26 cellular contexts compared by ENCODE assay signal in genomic region chr16:71568541-71568940, GRCh38. TPM values are rescaled to one million over a fixed set of nuclear protein-coding genes. Genes with fewer than 3 reads are reported as not detected.
DNase-seq lines count a peak whose midpoint lies in the region; ATAC-seq, FAIRE-seq and TF ChIP-seq lines count a peak whose summit lies in the region.
"Had no signal": no experiment of that assay in that cellular context is flagged by ENCODE, and none has a peak within 500 bp of the region (broad histone marks: within the 10 kb centered on the region; RNA-seq: fewer than 3 reads in every experiment).

No MANE protein-coding gene starts in this region.

- CTCF ChIA-PET in HepG2 (lab: Yijun Ruan, JAX; ENCODE audit: low intra/inter-chr PET ratio, low total read pairs) = no interaction called here

- no peak overlapping the region for H2AFZ ChIP-seq in HepG2 (ENCODE audit: low read length)

- DNase-seq in HepG2 (ENCODE audit: low spot score) (no peak), choroid plexus epithelial cell (ENCODE audit: low read depth) (peak; percentile 68), GM12892 (ENCODE audit: insufficient read length) (no peak)
- DNase-seq: CD4-positive, alpha-beta memory T cell; DMS53; EL; IMR-90; Kasumi-1; MM.1S; NCI-H1092; NCI-H1436 treated with DMSO at 0.1 percent for 48 hours; NCI-H2029; NCI-H526 had no signal

- ATAC-seq in HepG2 = no peak
- no peak for ATAC-seq in HG03565 (IDR thresholded peaks at IDR 0.05; ENCODE audit: unreplicated experiment)
- ATAC-seq in HG02885 (IDR thresholded peaks at IDR 0.05; ENCODE audit: poor library complexity, unreplicated experiment) = no peak
- ATAC-seq: GM12878, Panc1 had no signal

- peaks cover 0 to 67% (median 32%) of the 10 kb centered on the region in 4 donors for H3K4me1 ChIP-seq in liver (ENCODE audit: control insufficient read depth in 4 of 4, insufficient read depth in 4 of 4, low read length in 3 of 4)
- peaks cover 66% of the 10 kb centered on the region for H3K4me1 ChIP-seq in HepG2 (ENCODE audit: insufficient read depth, low read length)
- H3K4me1 ChIP-seq: SJSA1 had no signal

- H3K9me3 Mint-ChIP-seq in nephron = no peaks in the 10 kb centered on the region

- H3K9ac ChIP-seq in liver (ENCODE audit: low read depth in 1 of 2, low read length in 2 of 2) (peak overlapping the region in 1 of 2 donors; percentile 36), HepG2 (ENCODE audit: insufficient read depth, low read depth, low read length) (no peak overlapping the region)

- H3K36me3 Mint-ChIP-seq in nephron (ENCODE audit: low read depth) = no peaks in the 10 kb centered on the region

- peaks cover 0 to 40% (median 15%) of the 10 kb centered on the region in 4 donors for H3K36me3 ChIP-seq in liver (ENCODE audit: control insufficient read depth in 4 of 4, insufficient read depth in 3 of 4, low read depth in 1 of 4, low read length in 3 of 4)
- H3K36me3 ChIP-seq in HepG2 (replicated peaks in 1 of 2; ENCODE audit: control insufficient read depth in 1 of 2, insufficient read depth in 2 of 2, low read length in 2 of 2) = no peaks in the 10 kb centered on the region; a peak in 1 of 5 replicates
- H3K36me3 ChIP-seq: SJSA1 had no signal

- TF ChIP-seq POLR2A in HepG2 (IDR thresholded peaks at IDR 0.05; ENCODE audit: insufficient read depth in 1 of 2, low read depth in 2 of 2, low read length in 2 of 2) = no peak
- no peak for TF ChIP-seq POLR2A in GM12892 (IDR thresholded peaks at IDR 0.05; ENCODE audit: low read depth, low read length)

- H3K4me3 ChIP-seq in liver (ENCODE audit: low read depth in 1 of 3, low read length in 3 of 3) = no peak overlapping the region
- no peak overlapping the region for H3K4me3 ChIP-seq in HepG2 (replicated peaks in 1 of 3; ENCODE audit: insufficient read depth in 1 of 3, low read depth in 2 of 3, low read length in 3 of 3)
- no peak overlapping the region for H3K4me3 ChIP-seq in choroid plexus epithelial cell (ENCODE audit: low read depth, low read length)
- H3K4me3 ChIP-seq: GM12878, SJSA1 had no signal

- no peak for TF ChIP-seq CTCF in liver (IDR thresholded peaks at IDR 0.05; ENCODE audit: low read depth, low read length, missing input control)
- TF ChIP-seq CTCF in HepG2 (CRISPR knock-in tag; IDR thresholded peaks at IDR 0.05) = no peak
- TF ChIP-seq CTCF in choroid plexus epithelial cell (conservative IDR thresholded peaks at IDR 0.05; ENCODE audit: low read depth, low read length) = no peak
- TF ChIP-seq CTCF in nephron (IDR thresholded peaks at IDR 0.05; ENCODE audit: unreplicated experiment in 3 of 3) = no peak

- in situ Hi-C loops in HepG2 (cut with HindIII; ENCODE audit: extremely low pct_ligation_motif_present, low pct_unique_long_range_greater_than_20kb) = loop anchor here (5.0 kb wide), 1 partner anchor 39 kb away; no protein-coding TSS in a partner anchor

- no peaks in the 10 kb centered on the region for H3K9me3 ChIP-seq in liver (ENCODE audit: control insufficient read depth in 4 of 4, low read length in 3 of 4)
- H3K9me3 ChIP-seq in HepG2 (ENCODE audit: low read length) = no peaks in the 10 kb centered on the region

- H3K4me1 Mint-ChIP-seq in nephron = peaks cover 21% of the 10 kb centered on the region

- WGBS in liver = 17% methylated on average over 4 of the region's 4 CpGs
- 95% methylated on average over 4 of the region's 4 CpGs for WGBS in HepG2 (ENCODE audit: low lambda C conversion rate)

- TF ChIP-seq RAD21 in liver (IDR thresholded peaks at IDR 0.05) = no peak
- no peak for TF ChIP-seq RAD21 in HepG2 (CRISPR knock-in tag; IDR thresholded peaks at IDR 0.05)

- no peaks in the 10 kb centered on the region for H3K79me2 ChIP-seq in HepG2 (ENCODE audit: insufficient read depth, low read length)

- no TSS peak for BruUV-seq in HepG2 (replicated peaks; lab: Mats Ljungman, UMichigan)

- H3K27ac ChIP-seq in liver (ENCODE audit: low read depth in 1 of 2, low read length in 2 of 2) (peak overlapping the region; percentile 54 to 95), HepG2 (ENCODE audit: extremely low read length, insufficient read depth, low read length) (no peak overlapping the region)
- H3K27ac ChIP-seq: HL-60, SJSA1 had no signal

- H3K4me2 ChIP-seq in HepG2 (ENCODE audit: low read depth, low read length) = no peak overlapping the region

- peak overlapping the region in 1 of 3 experiments; percentile 7 for H3K4me3 Mint-ChIP-seq in nephron
- H3K4me3 Mint-ChIP-seq: CD4-positive, alpha-beta memory T cell had no signal

- no peak for FAIRE-seq in HepG2 (lab: Jason Lieb, UNC)
- no peak for FAIRE-seq in GM12892 (lab: Jason Lieb, UNC)
- FAIRE-seq: A204.1, GM12878, GM18507, H1 had no signal

- H3K27me3 ChIP-seq in liver (ENCODE audit: control insufficient read depth in 4 of 4, insufficient read depth in 4 of 4, low read length in 3 of 4) (no peaks in the 10 kb centered on the region), HepG2 (ENCODE audit: control insufficient read depth in 1 of 2, insufficient read depth in 2 of 2, low read length in 2 of 2) (no peaks in the 10 kb centered on the region; a peak in 1 of 5 replicates)

- H3K27me3 Mint-ChIP-seq in nephron (ENCODE audit: low read depth) = peaks cover 6% of the 10 kb centered on the region

- POLR2A ChIA-PET in HepG2 (lab: Yijun Ruan, JAX) = no interaction called here

- H4K20me1 ChIP-seq in HepG2 (ENCODE audit: insufficient read depth, low read length) = no peaks in the 10 kb centered on the region

- intact Hi-C loops in HepG2 (cut with micrococcal nuclease; ENCODE audit: unreplicated experiment) = no loop called here

- TF ChIP-seq EP300 in HepG2 (IDR thresholded peaks at IDR 0.05; ENCODE audit: low read depth in 2 of 2, low read length in 2 of 2) = no peak
- no peak for TF ChIP-seq EP300 in HepG2 (CRISPR knock-in tag; IDR thresholded peaks at IDR 0.05; ENCODE audit: borderline replicate concordance)

- peak overlapping the region in 2 of 3 experiments; percentile 49 to 50 for H3K27ac Mint-ChIP-seq in nephron
- H3K27ac Mint-ChIP-seq: CD4-positive, alpha-beta memory T cell had no signal

RNA-seq across cellular contexts. Expression of gene TAT, which starts 8.4 kb away (rescaled TPM):
- total RNA-seq in liver = 100 to 1,000 TPM in 1 of 2 donors, 10 to 100 TPM in 1; 10.6 to 484 TPM
- 100 to 1,000 TPM; 382 to 540 TPM for polyA plus RNA-seq in liver
- total RNA-seq in HepG2 (2016; rRNA removed; fragmentation: Illumina TruSeq; extraction: Trizol) = 1.6 and 2.2 TPM in 2 replicates
- 0.44 and 0.51 TPM in 2 replicates for total RNA-seq in HepG2 (2016; cell fraction: cytosol; rRNA removed; fragmentation: Illumina TruSeq; extraction: Trizol; ENCODE audit: low read depth)
- 2.0 and 2.3 TPM in 2 replicates for total RNA-seq in HepG2 (2016; cell fraction: insoluble cytoplasmic fraction; rRNA removed; fragmentation: Illumina TruSeq; extraction: Trizol)
- total RNA-seq in HepG2 (2016; cell fraction: membrane; rRNA removed; fragmentation: Illumina TruSeq; extraction: Trizol) = 0.83 and 1.1 TPM in 2 replicates
- total RNA-seq in HepG2 (2016; cell fraction: nucleus; rRNA removed; fragmentation: Illumina TruSeq; extraction: Trizol) = 1.4 and 2.1 TPM in 2 replicates
- polyA plus RNA-seq in HepG2 (2011; rRNA removed) = 5.8 and 6.5 TPM in 2 replicates
- 5.1 and 6.4 TPM in 2 replicates for polyA plus RNA-seq in HepG2 (2011; cell fraction: cytosol; rRNA removed)
- polyA plus RNA-seq in HepG2 (2011; cell fraction: nucleus; rRNA removed) = 3.5 and 4.3 TPM in 2 replicates
- 6.1 TPM in 2 replicates for polyA plus RNA-seq in HepG2 (2012)
- 0.08 and 0.17 TPM in 2 replicates for polyA plus RNA-seq in HepG2 (2016; cell fraction: cytosol; fragmentation: Illumina TruSeq; extraction: Trizol; ENCODE audit: low read depth)
- polyA plus RNA-seq in HepG2 (2016; cell fraction: insoluble cytoplasmic fraction; fragmentation: Illumina TruSeq; extraction: Trizol; ENCODE audit: low read depth) = 2.8 and 3.4 TPM in 2 replicates
- 0.38 and 0.55 TPM in 2 replicates for polyA plus RNA-seq in HepG2 (2016; cell fraction: membrane; fragmentation: Illumina TruSeq; extraction: Trizol; ENCODE audit: low read depth)
- 1.9 and 2.0 TPM in 2 replicates for polyA plus RNA-seq in HepG2 (2016; cell fraction: nucleus; fragmentation: Illumina TruSeq; extraction: Trizol; ENCODE audit: insufficient read depth, low read depth)
- polyA minus RNA-seq in HepG2 (2011; rRNA and poly(A)+ RNA removed; ENCODE audit: low replicate concordance) = 9.0 TPM in 1 of 2 replicates, not detected in the other
- 3.4 and 3.8 TPM in 2 replicates for polyA minus RNA-seq in HepG2 (2011; cell fraction: cytosol; rRNA and poly(A)+ RNA removed)
- polyA minus RNA-seq in HepG2 (2011; cell fraction: nucleus; rRNA and poly(A)+ RNA removed) = 7.1 and 9.9 TPM in 2 replicates
- 0.11 TPM for polyA plus RNA-seq in GM12892 (2012; ENCODE audit: missing spikeins)
- total RNA-seq: CD4-positive, alpha-beta memory T cell; H1; HT1080; IMR-90; SJSA1 had no signal
- polyA plus RNA-seq: BJ; CD4-positive, alpha-beta memory T cell; IMR-90 had no signal

RNA-seq across cellular contexts. Expression of gene CHST4, which starts 42.3 kb away (rescaled TPM):
- total RNA-seq in liver = 10 to 100 TPM in 1 of 2 donors, under 1 TPM in 1; 0.09 to 14.3 TPM
- 10 to 100 TPM in 1 of 2 donors, 1 to 10 TPM in 1; 3.8 to 10.5 TPM for polyA plus RNA-seq in liver
- total RNA-seq in HepG2 (2016; rRNA removed; fragmentation: Illumina TruSeq; extraction: Trizol) = not detected in 2 replicates
- total RNA-seq in HepG2 (2016; cell fraction: cytosol; rRNA removed; fragmentation: Illumina TruSeq; extraction: Trizol; ENCODE audit: low read depth) = not detected in 2 replicates
- total RNA-seq in HepG2 (2016; cell fraction: insoluble cytoplasmic fraction; rRNA removed; fragmentation: Illumina TruSeq; extraction: Trizol) = not detected in 2 replicates
- not detected in 2 replicates for total RNA-seq in HepG2 (2016; cell fraction: membrane; rRNA removed; fragmentation: Illumina TruSeq; extraction: Trizol)
- total RNA-seq in HepG2 (2016; cell fraction: nucleus; rRNA removed; fragmentation: Illumina TruSeq; extraction: Trizol) = not detected in 2 replicates
- polyA plus RNA-seq in HepG2 (2011; rRNA removed) = not detected in 2 replicates
- not detected in 2 replicates for polyA plus RNA-seq in HepG2 (2011; cell fraction: cytosol; rRNA removed)
- polyA plus RNA-seq in HepG2 (2011; cell fraction: nucleus; rRNA removed) = not detected in 2 replicates
- polyA plus RNA-seq in HepG2 (2012) = not detected in 2 replicates
- polyA plus RNA-seq in HepG2 (2016; cell fraction: cytosol; fragmentation: Illumina TruSeq; extraction: Trizol; ENCODE audit: low read depth) = not detected in 2 replicates
- not detected in 2 replicates for polyA plus RNA-seq in HepG2 (2016; cell fraction: insoluble cytoplasmic fraction; fragmentation: Illumina TruSeq; extraction: Trizol; ENCODE audit: low read depth)
- polyA plus RNA-seq in HepG2 (2016; cell fraction: membrane; fragmentation: Illumina TruSeq; extraction: Trizol; ENCODE audit: low read depth) = not detected in 2 replicates
- not detected in 2 replicates for polyA plus RNA-seq in HepG2 (2016; cell fraction: nucleus; fragmentation: Illumina TruSeq; extraction: Trizol; ENCODE audit: insufficient read depth, low read depth)
- not detected in 2 replicates for polyA minus RNA-seq in HepG2 (2011; rRNA and poly(A)+ RNA removed; ENCODE audit: low replicate concordance)
- not detected in 2 replicates for polyA minus RNA-seq in HepG2 (2011; cell fraction: cytosol; rRNA and poly(A)+ RNA removed)
- polyA minus RNA-seq in HepG2 (2011; cell fraction: nucleus; rRNA and poly(A)+ RNA removed) = not detected in 2 replicates
- 0.19 TPM for polyA plus RNA-seq in GM12892 (2012; ENCODE audit: missing spikeins)
- total RNA-seq: CD4-positive, alpha-beta memory T cell; HT1080; IMR-90; SJSA1 had no signal
- polyA plus RNA-seq: BJ; CD4-positive, alpha-beta memory T cell; IMR-90 had no signal

RNA-seq across cellular contexts. Expression of gene MARVELD3, which starts 57.4 kb away (rescaled TPM):
- 1 to 10 TPM; 4.9 TPM for total RNA-seq in liver
- 1 to 10 TPM; 1.8 to 3.3 TPM for polyA plus RNA-seq in liver
- total RNA-seq in HepG2 (2016; rRNA removed; fragmentation: Illumina TruSeq; extraction: Trizol) = 3.6 and 5.6 TPM in 2 replicates
- total RNA-seq in HepG2 (2016; cell fraction: cytosol; rRNA removed; fragmentation: Illumina TruSeq; extraction: Trizol; ENCODE audit: low read depth) = 0.88 and 0.91 TPM in 2 replicates
- total RNA-seq in HepG2 (2016; cell fraction: insoluble cytoplasmic fraction; rRNA removed; fragmentation: Illumina TruSeq; extraction: Trizol) = 3.1 and 5.2 TPM in 2 replicates
- total RNA-seq in HepG2 (2016; cell fraction: membrane; rRNA removed; fragmentation: Illumina TruSeq; extraction: Trizol) = 1.8 and 2.1 TPM in 2 replicates
- total RNA-seq in HepG2 (2016; cell fraction: nucleus; rRNA removed; fragmentation: Illumina TruSeq; extraction: Trizol) = 5.3 and 5.6 TPM in 2 replicates
- 4.8 and 5.0 TPM in 2 replicates for polyA plus RNA-seq in HepG2 (2011; rRNA removed)
- polyA plus RNA-seq in HepG2 (2011; cell fraction: cytosol; rRNA removed) = 4.8 and 5.7 TPM in 2 replicates
- polyA plus RNA-seq in HepG2 (2011; cell fraction: nucleus; rRNA removed) = 4.2 TPM in 2 replicates
- polyA plus RNA-seq in HepG2 (2012) = 5.5 and 6.5 TPM in 2 replicates
- 0.61 and 0.77 TPM in 2 replicates for polyA plus RNA-seq in HepG2 (2016; cell fraction: cytosol; fragmentation: Illumina TruSeq; extraction: Trizol; ENCODE audit: low read depth)
- 4.0 and 4.4 TPM in 2 replicates for polyA plus RNA-seq in HepG2 (2016; cell fraction: insoluble cytoplasmic fraction; fragmentation: Illumina TruSeq; extraction: Trizol; ENCODE audit: low read depth)
- 1.1 and 1.4 TPM in 2 replicates for polyA plus RNA-seq in HepG2 (2016; cell fraction: membrane; fragmentation: Illumina TruSeq; extraction: Trizol; ENCODE audit: low read depth)
- 9.4 and 10.1 TPM in 2 replicates for polyA plus RNA-seq in HepG2 (2016; cell fraction: nucleus; fragmentation: Illumina TruSeq; extraction: Trizol; ENCODE audit: insufficient read depth, low read depth)
- polyA minus RNA-seq in HepG2 (2011; rRNA and poly(A)+ RNA removed; ENCODE audit: low replicate concordance) = 10.3 TPM in 1 of 2 replicates, not detected in the other
- polyA minus RNA-seq in HepG2 (2011; cell fraction: cytosol; rRNA and poly(A)+ RNA removed) = 2.8 and 3.6 TPM in 2 replicates
- 6.2 and 7.7 TPM in 2 replicates for polyA minus RNA-seq in HepG2 (2011; cell fraction: nucleus; rRNA and poly(A)+ RNA removed)
- 0.17 TPM for polyA plus RNA-seq in GM12892 (2012; ENCODE audit: missing spikeins)
- total RNA-seq: CD4-positive, alpha-beta memory T cell; IMR-90; SJSA1 had no signal
- polyA plus RNA-seq: BJ; CD4-positive, alpha-beta memory T cell; IMR-90 had no signal
